Comparison of ENCODE assay signal across 1 cellular context in genomic region chr1:1920608-1921458, GRCh38.
TF ChIP-seq lines count a peak whose summit lies in the region.

No MANE protein-coding gene starts in this region.

TF ChIP-seq in HepG2, 621 proteins besides CTCF, POLR2A, EP300 and RAD21 (continues in another document):
- TF ChIP-seq ZNF558 (CRISPR knock-in tag; IDR thresholded peaks at IDR 0.05; ENCODE audit: borderline replicate concordance) (peak; percentile 87; the same call in 1 of the 2 replicates), EZH2 (conservative IDR thresholded peaks at IDR 0.05; ENCODE audit: low read depth, low read length) (no peak), NR2F6 (IDR thresholded peaks at IDR 0.05) (no peak), NR2F6 (CRISPR knock-in tag; IDR thresholded peaks at IDR 0.05) (0 out of 2 replicates have a peak, but pooled peaks have one; percentile 8), GATAD1 (CRISPR knock-in tag; IDR thresholded peaks at IDR 0.05) (peak; percentile 30; the same call in 1 of the 2 replicates), ZNF614 (CRISPR knock-in tag; IDR thresholded peaks at IDR 0.05; ENCODE audit: borderline replicate concordance) (peak; percentile 52; the same call in 1 of the 2 replicates), GRHL1 (CRISPR knock-in tag; conservative IDR thresholded peaks at IDR 0.05) (no peak), ARID4A (CRISPR knock-in tag; IDR thresholded peaks at IDR 0.05; ENCODE audit: borderline replicate concordance) (peak; percentile 15; the same call in 1 of the 2 replicates), ZNF317 (CRISPR knock-in tag; IDR thresholded peaks at IDR 0.05) (0 out of 2 replicates have a peak, but pooled peaks have one; percentile 3), CBX5 (CRISPR knock-in tag; IDR thresholded peaks at IDR 0.05; ENCODE audit: borderline replicate concordance) (no peak), ZNF563 (CRISPR knock-in tag; IDR thresholded peaks at IDR 0.05) (peak; percentile 42; the same call in 1 of the 2 replicates), GTF2F1 (IDR thresholded peaks at IDR 0.05; ENCODE audit: low read length) (no peak), DR1 (CRISPR knock-in tag; IDR thresholded peaks at IDR 0.05) (0 out of 2 replicates have a peak, but pooled peaks have one; percentile 41), NR2F1 (CRISPR knock-in tag; IDR thresholded peaks at IDR 0.05) (no peak), ARNTL (CRISPR knock-in tag; IDR thresholded peaks at IDR 0.05) (peak; percentile 29; the same call in 1 of the 2 replicates), ZNF616 (CRISPR knock-in tag; IDR thresholded peaks at IDR 0.05; ENCODE audit: low read depth) (no peak), MATR3 (CRISPR knock-in tag; IDR thresholded peaks at IDR 0.05) (no peak), HIC2 (CRISPR knock-in tag; IDR thresholded peaks at IDR 0.05; ENCODE audit: low read depth) (peak; percentile 26), ZBTB7B (CRISPR knock-in tag; IDR thresholded peaks at IDR 0.05) (peak; percentile 78), UBTF (CRISPR knock-in tag; IDR thresholded peaks at IDR 0.05) (peak; percentile 60; the same call in 1 of the 2 replicates), ZFX (CRISPR knock-in tag; IDR thresholded peaks at IDR 0.05; ENCODE audit: low read depth) (peak; percentile 96), ZNF230 (CRISPR knock-in tag; IDR thresholded peaks at IDR 0.05) (peak; percentile 29; the same call in 1 of the 2 replicates), ADNP (CRISPR knock-in tag; IDR thresholded peaks at IDR 0.05) (no peak), ZNF605 (CRISPR knock-in tag; IDR thresholded peaks at IDR 0.05) (peak; percentile 86), MED1 (CRISPR knock-in tag; IDR thresholded peaks at IDR 0.05) (peak; percentile 31; the same call in 1 of the 2 replicates), ZNF615 (CRISPR knock-in tag; IDR thresholded peaks at IDR 0.05; ENCODE audit: borderline replicate concordance) (no peak)
- TF ChIP-seq, protein P1, sequence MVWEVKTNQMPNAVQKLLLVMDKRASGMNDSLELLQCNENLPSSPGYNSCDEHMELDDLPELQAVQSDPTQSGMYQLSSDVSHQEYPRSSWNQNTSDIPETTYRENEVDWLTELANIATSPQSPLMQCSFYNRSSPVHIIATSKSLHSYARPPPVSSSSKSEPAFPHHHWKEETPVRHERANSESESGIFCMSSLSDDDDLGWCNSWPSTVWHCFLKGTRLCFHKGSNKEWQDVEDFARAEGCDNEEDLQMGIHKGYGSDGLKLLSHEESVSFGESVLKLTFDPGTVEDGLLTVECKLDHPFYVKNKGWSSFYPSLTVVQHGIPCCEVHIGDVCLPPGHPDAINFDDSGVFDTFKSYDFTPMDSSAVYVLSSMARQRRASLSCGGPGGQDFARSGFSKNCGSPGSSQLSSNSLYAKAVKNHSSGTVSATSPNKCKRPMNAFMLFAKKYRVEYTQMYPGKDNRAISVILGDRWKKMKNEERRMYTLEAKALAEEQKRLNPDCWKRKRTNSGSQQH (CRISPR knock-in tag; IDR thresholded peaks at IDR 0.05; ENCODE audit: low read depth) = 0 out of 2 replicates have a peak, but pooled peaks have one; percentile 51
- TF ChIP-seq, protein P2, sequence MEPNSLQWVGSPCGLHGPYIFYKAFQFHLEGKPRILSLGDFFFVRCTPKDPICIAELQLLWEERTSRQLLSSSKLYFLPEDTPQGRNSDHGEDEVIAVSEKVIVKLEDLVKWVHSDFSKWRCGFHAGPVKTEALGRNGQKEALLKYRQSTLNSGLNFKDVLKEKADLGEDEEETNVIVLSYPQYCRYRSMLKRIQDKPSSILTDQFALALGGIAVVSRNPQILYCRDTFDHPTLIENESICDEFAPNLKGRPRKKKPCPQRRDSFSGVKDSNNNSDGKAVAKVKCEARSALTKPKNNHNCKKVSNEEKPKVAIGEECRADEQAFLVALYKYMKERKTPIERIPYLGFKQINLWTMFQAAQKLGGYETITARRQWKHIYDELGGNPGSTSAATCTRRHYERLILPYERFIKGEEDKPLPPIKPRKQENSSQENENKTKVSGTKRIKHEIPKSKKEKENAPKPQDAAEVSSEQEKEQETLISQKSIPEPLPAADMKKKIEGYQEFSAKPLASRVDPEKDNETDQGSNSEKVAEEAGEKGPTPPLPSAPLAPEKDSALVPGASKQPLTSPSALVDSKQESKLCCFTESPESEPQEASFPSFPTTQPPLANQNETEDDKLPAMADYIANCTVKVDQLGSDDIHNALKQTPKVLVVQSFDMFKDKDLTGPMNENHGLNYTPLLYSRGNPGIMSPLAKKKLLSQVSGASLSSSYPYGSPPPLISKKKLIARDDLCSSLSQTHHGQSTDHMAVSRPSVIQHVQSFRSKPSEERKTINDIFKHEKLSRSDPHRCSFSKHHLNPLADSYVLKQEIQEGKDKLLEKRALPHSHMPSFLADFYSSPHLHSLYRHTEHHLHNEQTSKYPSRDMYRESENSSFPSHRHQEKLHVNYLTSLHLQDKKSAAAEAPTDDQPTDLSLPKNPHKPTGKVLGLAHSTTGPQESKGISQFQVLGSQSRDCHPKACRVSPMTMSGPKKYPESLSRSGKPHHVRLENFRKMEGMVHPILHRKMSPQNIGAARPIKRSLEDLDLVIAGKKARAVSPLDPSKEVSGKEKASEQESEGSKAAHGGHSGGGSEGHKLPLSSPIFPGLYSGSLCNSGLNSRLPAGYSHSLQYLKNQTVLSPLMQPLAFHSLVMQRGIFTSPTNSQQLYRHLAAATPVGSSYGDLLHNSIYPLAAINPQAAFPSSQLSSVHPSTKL (CRISPR knock-in tag; IDR thresholded peaks at IDR 0.05) = 0 out of 2 replicates have a peak, but pooled peaks have one; percentile 26
- TF ChIP-seq, protein P3, sequence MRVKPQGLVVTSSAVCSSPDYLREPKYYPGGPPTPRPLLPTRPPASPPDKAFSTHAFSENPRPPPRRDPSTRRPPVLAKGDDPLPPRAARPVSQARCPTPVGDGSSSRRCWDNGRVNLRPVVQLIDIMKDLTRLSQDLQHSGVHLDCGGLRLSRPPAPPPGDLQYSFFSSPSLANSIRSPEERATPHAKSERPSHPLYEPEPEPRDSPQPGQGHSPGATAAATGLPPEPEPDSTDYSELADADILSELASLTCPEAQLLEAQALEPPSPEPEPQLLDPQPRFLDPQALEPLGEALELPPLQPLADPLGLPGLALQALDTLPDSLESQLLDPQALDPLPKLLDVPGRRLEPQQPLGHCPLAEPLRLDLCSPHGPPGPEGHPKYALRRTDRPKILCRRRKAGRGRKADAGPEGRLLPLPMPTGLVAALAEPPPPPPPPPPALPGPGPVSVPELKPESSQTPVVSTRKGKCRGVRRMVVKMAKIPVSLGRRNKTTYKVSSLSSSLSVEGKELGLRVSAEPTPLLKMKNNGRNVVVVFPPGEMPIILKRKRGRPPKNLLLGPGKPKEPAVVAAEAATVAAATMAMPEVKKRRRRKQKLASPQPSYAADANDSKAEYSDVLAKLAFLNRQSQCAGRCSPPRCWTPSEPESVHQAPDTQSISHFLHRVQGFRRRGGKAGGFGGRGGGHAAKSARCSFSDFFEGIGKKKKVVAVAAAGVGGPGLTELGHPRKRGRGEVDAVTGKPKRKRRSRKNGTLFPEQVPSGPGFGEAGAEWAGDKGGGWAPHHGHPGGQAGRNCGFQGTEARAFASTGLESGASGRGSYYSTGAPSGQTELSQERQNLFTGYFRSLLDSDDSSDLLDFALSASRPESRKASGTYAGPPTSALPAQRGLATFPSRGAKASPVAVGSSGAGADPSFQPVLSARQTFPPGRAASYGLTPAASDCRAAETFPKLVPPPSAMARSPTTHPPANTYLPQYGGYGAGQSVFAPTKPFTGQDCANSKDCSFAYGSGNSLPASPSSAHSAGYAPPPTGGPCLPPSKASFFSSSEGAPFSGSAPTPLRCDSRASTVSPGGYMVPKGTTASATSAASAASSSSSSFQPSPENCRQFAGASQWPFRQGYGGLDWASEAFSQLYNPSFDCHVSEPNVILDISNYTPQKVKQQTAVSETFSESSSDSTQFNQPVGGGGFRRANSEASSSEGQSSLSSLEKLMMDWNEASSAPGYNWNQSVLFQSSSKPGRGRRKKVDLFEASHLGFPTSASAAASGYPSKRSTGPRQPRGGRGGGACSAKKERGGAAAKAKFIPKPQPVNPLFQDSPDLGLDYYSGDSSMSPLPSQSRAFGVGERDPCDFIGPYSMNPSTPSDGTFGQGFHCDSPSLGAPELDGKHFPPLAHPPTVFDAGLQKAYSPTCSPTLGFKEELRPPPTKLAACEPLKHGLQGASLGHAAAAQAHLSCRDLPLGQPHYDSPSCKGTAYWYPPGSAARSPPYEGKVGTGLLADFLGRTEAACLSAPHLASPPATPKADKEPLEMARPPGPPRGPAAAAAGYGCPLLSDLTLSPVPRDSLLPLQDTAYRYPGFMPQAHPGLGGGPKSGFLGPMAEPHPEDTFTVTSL (CRISPR knock-in tag; IDR thresholded peaks at IDR 0.05; ENCODE audit: borderline replicate concordance) = no peak
- TF ChIP-seq, protein P4, sequence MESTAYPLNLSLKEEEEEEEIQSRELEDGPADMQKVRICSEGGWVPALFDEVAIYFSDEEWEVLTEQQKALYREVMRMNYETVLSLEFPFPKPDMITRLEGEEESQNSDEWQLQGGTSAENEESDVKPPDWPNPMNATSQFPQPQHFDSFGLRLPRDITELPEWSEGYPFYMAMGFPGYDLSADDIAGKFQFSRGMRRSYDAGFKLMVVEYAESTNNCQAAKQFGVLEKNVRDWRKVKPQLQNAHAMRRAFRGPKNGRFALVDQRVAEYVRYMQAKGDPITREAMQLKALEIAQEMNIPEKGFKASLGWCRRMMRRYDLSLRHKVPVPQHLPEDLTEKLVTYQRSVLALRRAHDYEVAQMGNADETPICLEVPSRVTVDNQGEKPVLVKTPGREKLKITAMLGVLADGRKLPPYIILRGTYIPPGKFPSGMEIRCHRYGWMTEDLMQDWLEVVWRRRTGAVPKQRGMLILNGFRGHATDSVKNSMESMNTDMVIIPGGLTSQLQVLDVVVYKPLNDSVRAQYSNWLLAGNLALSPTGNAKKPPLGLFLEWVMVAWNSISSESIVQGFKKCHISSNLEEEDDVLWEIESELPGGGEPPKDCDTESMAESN (CRISPR knock-in tag; conservative IDR thresholded peaks at IDR 0.05) = 0 out of 2 replicates have a peak, but pooled peaks have one; percentile 15
